ENCODE assay signal across 34 cellular contexts in genomic region chr12:130490674-130491073, GRCh38.
"Had no signal": no experiment of that assay in that cellular context is flagged by ENCODE, and none has a peak within 500 bp of the region (broad histone marks: within the 10 kb centered on the region; RNA-seq: fewer than 3 reads in every experiment).

No MANE protein-coding gene starts in this region.

- H3K4me1 ChIP-seq: ascending aorta had no signal

- H3K27me3 ChIP-seq: ascending aorta had no signal

- H3K36me3 ChIP-seq: ascending aorta had no signal

- H3K4me1 Mint-ChIP-seq: activated B cell treated with CpG ODN at 0.5 μM for 24 hours; activated CD4-positive, alpha-beta memory T cell treated with anti-CD3 and anti-CD28 coated beads, Interleukin-2, amount 10 ng/mL, durations not matched to agents 7 days and 5 days; activated CD4-positive, alpha-beta T cell treated with anti-CD3 and anti-CD28 coated beads for 36 hours; activated CD4-positive, alpha-beta T cell treated with anti-CD3 and anti-CD28 coated beads, Interleukin-2, amount 10 ng/mL, durations not matched to agents 7 days and 5 days; activated CD8-positive, alpha-beta memory T cell treated with anti-CD3 and anti-CD28 coated beads, Interleukin-2, amount 10 ng/mL, durations not matched to agents 7 days and 5 days; activated naive CD4-positive, alpha-beta T cell treated with anti-CD3 and anti-CD28 coated beads, Interleukin-2, amount 10 ng/mL, durations not matched to agents 7 days and 5 days; activated naive CD4-positive, alpha-beta T cell treated with anti-CD3 and anti-CD28 coated beads, Interleukin-2, amount 50 U/mL, for 24 hours; activated naive CD8-positive, alpha-beta T cell treated with anti-CD3 and anti-CD28 coated beads, Interleukin-2, amount 10 ng/mL, durations not matched to agents 7 days and 5 days; activated naive CD8-positive, alpha-beta T cell treated with anti-CD3 and anti-CD28 coated beads, Interleukin-2, amount 50 U/mL, for 24 hours had no signal

- H3K4me3 Mint-ChIP-seq: activated B cell treated with CpG ODN at 0.5 μM for 24 hours; activated CD4-positive, alpha-beta memory T cell treated with anti-CD3 and anti-CD28 coated beads, Interleukin-2, amount 10 ng/mL, durations not matched to agents 7 days and 5 days; activated CD4-positive, alpha-beta T cell treated with anti-CD3 and anti-CD28 coated beads for 36 hours; activated CD4-positive, alpha-beta T cell treated with anti-CD3 and anti-CD28 coated beads, Interleukin-2, amount 10 ng/mL, durations not matched to agents 7 days and 5 days; activated CD8-positive, alpha-beta memory T cell treated with anti-CD3 and anti-CD28 coated beads, Interleukin-2, amount 10 ng/mL, durations not matched to agents 7 days and 5 days; activated CD8-positive, alpha-beta T cell treated with anti-CD3 and anti-CD28 coated beads, Interleukin-2, amount 10 ng/mL, durations not matched to agents 7 days and 5 days; activated naive CD4-positive, alpha-beta T cell treated with anti-CD3 and anti-CD28 coated beads, Interleukin-2, amount 10 ng/mL, durations not matched to agents 7 days and 5 days; activated naive CD4-positive, alpha-beta T cell treated with anti-CD3 and anti-CD28 coated beads, Interleukin-2, amount 50 U/mL, for 24 hours; activated naive CD8-positive, alpha-beta T cell; activated naive CD8-positive, alpha-beta T cell treated with anti-CD3 and anti-CD28 coated beads, Interleukin-2, amount 10 ng/mL, durations not matched to agents 7 days and 5 days; activated naive CD8-positive, alpha-beta T cell treated with anti-CD3 and anti-CD28 coated beads, Interleukin-2, amount 50 U/mL, for 24 hours; activated T-cell treated with anti-CD3 and anti-CD28 coated beads, Interleukin-2, amount 50 U/mL, for 24 hours; brain; T-helper 1 cell treated with Interleukin-12 subunit alpha and Interleukin-12 subunit beta and Interleukin-4 antibody, amounts not matched to agents 30 μg/mL and 1 μg/mL, for 36 hours; T-helper 2 cell treated with Interferon-gamma antibody and Interleukin-4, amounts not matched to agents 5 μg/mL and 100 μg/mL, for 36 hours had no signal

- H3K9me3 ChIP-seq: ascending aorta had no signal

- H3K27ac Mint-ChIP-seq: activated B cell treated with CpG ODN at 0.5 μM for 24 hours; activated CD4-positive, alpha-beta memory T cell treated with anti-CD3 and anti-CD28 coated beads, Interleukin-2, amount 10 ng/mL, durations not matched to agents 7 days and 5 days; activated CD4-positive, alpha-beta T cell treated with anti-CD3 and anti-CD28 coated beads for 36 hours; activated CD4-positive, alpha-beta T cell treated with anti-CD3 and anti-CD28 coated beads, Interleukin-2, amount 10 ng/mL, durations not matched to agents 7 days and 5 days; activated CD8-positive, alpha-beta memory T cell treated with anti-CD3 and anti-CD28 coated beads, Interleukin-2, amount 10 ng/mL, durations not matched to agents 7 days and 5 days; activated CD8-positive, alpha-beta T cell treated with anti-CD3 and anti-CD28 coated beads, Interleukin-2, amount 10 ng/mL, durations not matched to agents 7 days and 5 days; activated naive CD4-positive, alpha-beta T cell treated with anti-CD3 and anti-CD28 coated beads, Interleukin-2, amount 10 ng/mL, durations not matched to agents 7 days and 5 days; activated naive CD4-positive, alpha-beta T cell treated with anti-CD3 and anti-CD28 coated beads, Interleukin-2, amount 50 U/mL, for 24 hours; activated naive CD8-positive, alpha-beta T cell; activated naive CD8-positive, alpha-beta T cell treated with anti-CD3 and anti-CD28 coated beads, Interleukin-2, amount 10 ng/mL, durations not matched to agents 7 days and 5 days; activated naive CD8-positive, alpha-beta T cell treated with anti-CD3 and anti-CD28 coated beads, Interleukin-2, amount 50 U/mL, for 24 hours; activated T-cell treated with anti-CD3 and anti-CD28 coated beads, Interleukin-2, amount 50 U/mL, for 24 hours; activated T-helper 2 cell treated with anti-CD3 and anti-CD28 coated beads, Interferon-gamma antibody, Interleukin-2, Interleukin-4, amounts not matched to agents 10 μg/mL and 5 μg/mL and 100 μg/mL, durations not matched to agents 14 hours and 24 hours and 36 hours; T-helper 1 cell treated with Interleukin-12 subunit alpha and Interleukin-12 subunit beta and Interleukin-4 antibody, amounts not matched to agents 30 μg/mL and 1 μg/mL, for 36 hours; T-helper 2 cell treated with Interferon-gamma antibody and Interleukin-4, amounts not matched to agents 5 μg/mL and 100 μg/mL, for 36 hours had no signal

- H3K27me3 Mint-ChIP-seq: activated B cell treated with CpG ODN at 0.5 μM for 24 hours; activated CD4-positive, alpha-beta memory T cell treated with anti-CD3 and anti-CD28 coated beads, Interleukin-2, amount 10 ng/mL, durations not matched to agents 7 days and 5 days; activated CD4-positive, alpha-beta T cell treated with anti-CD3 and anti-CD28 coated beads for 36 hours; activated CD4-positive, alpha-beta T cell treated with anti-CD3 and anti-CD28 coated beads, Interleukin-2, amount 10 ng/mL, durations not matched to agents 7 days and 5 days; activated CD8-positive, alpha-beta memory T cell treated with anti-CD3 and anti-CD28 coated beads, Interleukin-2, amount 10 ng/mL, durations not matched to agents 7 days and 5 days; activated naive CD4-positive, alpha-beta T cell treated with anti-CD3 and anti-CD28 coated beads, Interleukin-2, amount 10 ng/mL, durations not matched to agents 7 days and 5 days; activated naive CD4-positive, alpha-beta T cell treated with anti-CD3 and anti-CD28 coated beads, Interleukin-2, amount 50 U/mL, for 24 hours; activated naive CD8-positive, alpha-beta T cell; activated naive CD8-positive, alpha-beta T cell treated with anti-CD3 and anti-CD28 coated beads, Interleukin-2, amount 50 U/mL, for 24 hours had no signal

- DNase-seq: activated B cell treated with CpG ODN at 0.5 μM for 24 hours; activated CD4-positive, alpha-beta memory T cell treated with anti-CD3 and anti-CD28 coated beads, Interleukin-2, amount 10 ng/mL, durations not matched to agents 7 days and 5 days; activated CD4-positive, alpha-beta T cell treated with anti-CD3 and anti-CD28 coated beads for 1 hour; activated CD4-positive, alpha-beta T cell treated with anti-CD3 and anti-CD28 coated beads for 36 hours; activated CD4-positive, alpha-beta T cell treated with anti-CD3 and anti-CD28 coated beads for 48 hours; activated CD4-positive, alpha-beta T cell treated with anti-CD3 and anti-CD28 coated beads, Interleukin-2, amount 10 ng/mL, durations not matched to agents 7 days and 5 days; activated CD4-positive, alpha-beta T cell treated with anti-CD3 and anti-CD28 coated beads, Interleukin-2, amount 50 U/mL, for 48 hours; activated CD8-positive, alpha-beta memory T cell treated with anti-CD3 and anti-CD28 coated beads for 24 hours; activated CD8-positive, alpha-beta memory T cell treated with anti-CD3 and anti-CD28 coated beads, Interleukin-2, amount 10 ng/mL, durations not matched to agents 7 days and 5 days; activated CD8-positive, alpha-beta memory T cell treated with anti-CD3 and anti-CD28 coated beads, Interleukin-2, amount 50 U/mL, for 48 hours; activated CD8-positive, alpha-beta T cell treated with anti-CD3 and anti-CD28 coated beads, Interleukin-2, amount 10 ng/mL, durations not matched to agents 7 days and 5 days; activated effector memory CD4-positive, alpha-beta T cell treated with Interleukin-2 at 50 U/mL for 16 hours; activated gamma-delta T cell; activated naive CD4-positive, alpha-beta T cell treated with anti-CD3 and anti-CD28 coated beads, Interleukin-2, amount 10 ng/mL, durations not matched to agents 7 days and 5 days; activated naive CD4-positive, alpha-beta T cell treated with Interleukin-2 at 50 U/mL for 16 hours; activated naive CD8-positive, alpha-beta T cell treated with anti-CD3 and anti-CD28 coated beads, Interleukin-2, amount 10 ng/mL, durations not matched to agents 7 days and 5 days; activated naive CD8-positive, alpha-beta T cell treated with anti-CD3 and anti-CD28 coated beads, Interleukin-2, amount 50 U/mL, for 24 hours; activated T-cell treated with anti-CD3 and anti-CD28 coated beads, Interleukin-2, amount 50 U/mL, for 24 hours; activated T-cell treated with anti-CD3 and anti-CD28 coated beads, Interleukin-2, amount 50 U/mL, for 48 hours; amygdala; anterior cingulate cortex; central memory CD4-positive, alpha-beta T cell; SW 1271; T-helper 1 cell; T-helper 2 cell; T-helper 9 cell had no signal

- ATAC-seq: activated CD4-positive, alpha-beta T cell treated with anti-CD3 and anti-CD28 coated beads for 36 hours; activated CD8-positive, alpha-beta memory T cell treated with anti-CD3 and anti-CD28 coated beads, Interleukin-2, amount 10 ng/mL, durations not matched to agents 7 days and 5 days; activated CD8-positive, alpha-beta T cell treated with anti-CD3 and anti-CD28 coated beads, Interleukin-2, amount 10 ng/mL, durations not matched to agents 7 days and 5 days; activated naive CD8-positive, alpha-beta T cell treated with anti-CD3 and anti-CD28 coated beads, Interleukin-2, amount 50 U/mL, for 24 hours had no signal

- H3K9me3 Mint-ChIP-seq: activated CD4-positive, alpha-beta T cell treated with anti-CD3 and anti-CD28 coated beads, Interleukin-2, amount 10 ng/mL, durations not matched to agents 7 days and 5 days; activated naive CD4-positive, alpha-beta T cell treated with anti-CD3 and anti-CD28 coated beads, Interleukin-2, amount 50 U/mL, for 24 hours; activated naive CD8-positive, alpha-beta T cell treated with anti-CD3 and anti-CD28 coated beads, Interleukin-2, amount 10 ng/mL, durations not matched to agents 7 days and 5 days; activated naive CD8-positive, alpha-beta T cell treated with anti-CD3 and anti-CD28 coated beads, Interleukin-2, amount 50 U/mL, for 24 hours; activated T-cell treated with anti-CD3 and anti-CD28 coated beads, Interleukin-2, amount 50 U/mL, for 24 hours; activated T-helper 2 cell treated with anti-CD3 and anti-CD28 coated beads, Interferon-gamma antibody, Interleukin-2, Interleukin-4, amounts not matched to agents 10 μg/mL and 5 μg/mL and 100 μg/mL, durations not matched to agents 14 hours and 24 hours and 36 hours; T-helper 1 cell treated with Interleukin-12 subunit alpha and Interleukin-12 subunit beta and Interleukin-4 antibody, amounts not matched to agents 30 μg/mL and 1 μg/mL, for 36 hours; T-helper 2 cell treated with Interferon-gamma antibody and Interleukin-4, amounts not matched to agents 5 μg/mL and 100 μg/mL, for 36 hours had no signal

- H3K36me3 Mint-ChIP-seq: activated CD8-positive, alpha-beta memory T cell treated with anti-CD3 and anti-CD28 coated beads, Interleukin-2, amount 10 ng/mL, durations not matched to agents 7 days and 5 days; activated naive CD4-positive, alpha-beta T cell treated with anti-CD3 and anti-CD28 coated beads, Interleukin-2, amount 10 ng/mL, durations not matched to agents 7 days and 5 days; activated naive CD4-positive, alpha-beta T cell treated with anti-CD3 and anti-CD28 coated beads, Interleukin-2, amount 50 U/mL, for 24 hours; activated naive CD8-positive, alpha-beta T cell; activated naive CD8-positive, alpha-beta T cell treated with anti-CD3 and anti-CD28 coated beads, Interleukin-2, amount 10 ng/mL, durations not matched to agents 7 days and 5 days had no signal

- H3K27ac ChIP-seq: ascending aorta, VCaP had no signal

- H3K4me3 ChIP-seq: ascending aorta had no signal
